Comparison of ENCODE assay signal across 2 cellular contexts in the genomic region with DNA sequence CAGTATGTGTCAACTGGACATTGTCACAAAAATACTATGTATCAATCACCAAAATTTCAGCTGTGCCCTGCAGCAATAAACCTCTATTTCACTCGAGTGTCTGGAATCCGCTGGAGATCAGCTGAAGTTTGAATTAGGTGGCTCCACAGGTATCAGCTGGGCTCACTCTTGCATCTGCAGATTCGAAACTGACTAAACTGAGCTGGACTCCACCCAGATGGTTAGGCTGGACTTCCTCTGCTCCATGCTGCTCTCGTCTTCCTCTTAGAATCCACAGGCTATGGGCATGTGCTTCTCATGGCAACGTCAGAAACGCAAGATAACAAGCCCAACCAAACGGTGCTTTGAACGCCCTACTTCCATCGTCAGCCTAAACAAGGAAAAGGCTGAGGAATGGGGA.
TF ChIP-seq lines count a peak whose summit lies in the region.

No MANE protein-coding gene starts in this region.

TF ChIP-seq in HEK293, 187 proteins besides CTCF, POLR2A, EP300 and RAD21:
- TF ChIP-seq, protein P1, sequence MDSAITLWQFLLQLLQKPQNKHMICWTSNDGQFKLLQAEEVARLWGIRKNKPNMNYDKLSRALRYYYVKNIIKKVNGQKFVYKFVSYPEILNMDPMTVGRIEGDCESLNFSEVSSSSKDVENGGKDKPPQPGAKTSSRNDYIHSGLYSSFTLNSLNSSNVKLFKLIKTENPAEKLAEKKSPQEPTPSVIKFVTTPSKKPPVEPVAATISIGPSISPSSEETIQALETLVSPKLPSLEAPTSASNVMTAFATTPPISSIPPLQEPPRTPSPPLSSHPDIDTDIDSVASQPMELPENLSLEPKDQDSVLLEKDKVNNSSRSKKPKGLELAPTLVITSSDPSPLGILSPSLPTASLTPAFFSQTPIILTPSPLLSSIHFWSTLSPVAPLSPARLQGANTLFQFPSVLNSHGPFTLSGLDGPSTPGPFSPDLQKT (IDR thresholded peaks at IDR 0.05; ENCODE audit: borderline replicate concordance, low read depth, low read length): no peak
- TF ChIP-seq, protein P2, sequence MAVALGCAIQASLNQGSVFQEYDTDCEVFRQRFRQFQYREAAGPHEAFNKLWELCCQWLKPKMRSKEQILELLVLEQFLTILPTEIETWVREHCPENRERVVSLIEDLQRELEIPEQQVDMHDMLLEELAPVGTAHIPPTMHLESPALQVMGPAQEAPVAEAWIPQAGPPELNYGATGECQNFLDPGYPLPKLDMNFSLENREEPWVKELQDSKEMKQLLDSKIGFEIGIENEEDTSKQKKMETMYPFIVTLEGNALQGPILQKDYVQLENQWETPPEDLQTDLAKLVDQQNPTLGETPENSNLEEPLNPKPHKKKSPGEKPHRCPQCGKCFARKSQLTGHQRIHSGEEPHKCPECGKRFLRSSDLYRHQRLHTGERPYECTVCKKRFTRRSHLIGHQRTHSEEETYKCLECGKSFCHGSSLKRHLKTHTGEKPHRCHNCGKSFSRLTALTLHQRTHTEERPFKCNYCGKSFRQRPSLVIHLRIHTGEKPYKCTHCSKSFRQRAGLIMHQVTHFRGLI (tag by site-specific recombination; IDR thresholded peaks at IDR 0.05): 0 out of 2 replicates have a peak, but pooled peaks have one; percentile 41
- no peak for TF ChIP-seq ZNF404 (tag by site-specific recombination; IDR thresholded peaks at IDR 0.05)
- no peak for TF ChIP-seq ZNF658 (tag by site-specific recombination; IDR thresholded peaks at IDR 0.05)
- TF ChIP-seq ZNF202 (tag by site-specific recombination; IDR thresholded peaks at IDR 0.05; ENCODE audit: borderline replicate concordance): no peak

TF ChIP-seq in H1, 55 proteins besides CTCF, POLR2A, EP300 and RAD21:
- TF ChIP-seq, protein P3, sequence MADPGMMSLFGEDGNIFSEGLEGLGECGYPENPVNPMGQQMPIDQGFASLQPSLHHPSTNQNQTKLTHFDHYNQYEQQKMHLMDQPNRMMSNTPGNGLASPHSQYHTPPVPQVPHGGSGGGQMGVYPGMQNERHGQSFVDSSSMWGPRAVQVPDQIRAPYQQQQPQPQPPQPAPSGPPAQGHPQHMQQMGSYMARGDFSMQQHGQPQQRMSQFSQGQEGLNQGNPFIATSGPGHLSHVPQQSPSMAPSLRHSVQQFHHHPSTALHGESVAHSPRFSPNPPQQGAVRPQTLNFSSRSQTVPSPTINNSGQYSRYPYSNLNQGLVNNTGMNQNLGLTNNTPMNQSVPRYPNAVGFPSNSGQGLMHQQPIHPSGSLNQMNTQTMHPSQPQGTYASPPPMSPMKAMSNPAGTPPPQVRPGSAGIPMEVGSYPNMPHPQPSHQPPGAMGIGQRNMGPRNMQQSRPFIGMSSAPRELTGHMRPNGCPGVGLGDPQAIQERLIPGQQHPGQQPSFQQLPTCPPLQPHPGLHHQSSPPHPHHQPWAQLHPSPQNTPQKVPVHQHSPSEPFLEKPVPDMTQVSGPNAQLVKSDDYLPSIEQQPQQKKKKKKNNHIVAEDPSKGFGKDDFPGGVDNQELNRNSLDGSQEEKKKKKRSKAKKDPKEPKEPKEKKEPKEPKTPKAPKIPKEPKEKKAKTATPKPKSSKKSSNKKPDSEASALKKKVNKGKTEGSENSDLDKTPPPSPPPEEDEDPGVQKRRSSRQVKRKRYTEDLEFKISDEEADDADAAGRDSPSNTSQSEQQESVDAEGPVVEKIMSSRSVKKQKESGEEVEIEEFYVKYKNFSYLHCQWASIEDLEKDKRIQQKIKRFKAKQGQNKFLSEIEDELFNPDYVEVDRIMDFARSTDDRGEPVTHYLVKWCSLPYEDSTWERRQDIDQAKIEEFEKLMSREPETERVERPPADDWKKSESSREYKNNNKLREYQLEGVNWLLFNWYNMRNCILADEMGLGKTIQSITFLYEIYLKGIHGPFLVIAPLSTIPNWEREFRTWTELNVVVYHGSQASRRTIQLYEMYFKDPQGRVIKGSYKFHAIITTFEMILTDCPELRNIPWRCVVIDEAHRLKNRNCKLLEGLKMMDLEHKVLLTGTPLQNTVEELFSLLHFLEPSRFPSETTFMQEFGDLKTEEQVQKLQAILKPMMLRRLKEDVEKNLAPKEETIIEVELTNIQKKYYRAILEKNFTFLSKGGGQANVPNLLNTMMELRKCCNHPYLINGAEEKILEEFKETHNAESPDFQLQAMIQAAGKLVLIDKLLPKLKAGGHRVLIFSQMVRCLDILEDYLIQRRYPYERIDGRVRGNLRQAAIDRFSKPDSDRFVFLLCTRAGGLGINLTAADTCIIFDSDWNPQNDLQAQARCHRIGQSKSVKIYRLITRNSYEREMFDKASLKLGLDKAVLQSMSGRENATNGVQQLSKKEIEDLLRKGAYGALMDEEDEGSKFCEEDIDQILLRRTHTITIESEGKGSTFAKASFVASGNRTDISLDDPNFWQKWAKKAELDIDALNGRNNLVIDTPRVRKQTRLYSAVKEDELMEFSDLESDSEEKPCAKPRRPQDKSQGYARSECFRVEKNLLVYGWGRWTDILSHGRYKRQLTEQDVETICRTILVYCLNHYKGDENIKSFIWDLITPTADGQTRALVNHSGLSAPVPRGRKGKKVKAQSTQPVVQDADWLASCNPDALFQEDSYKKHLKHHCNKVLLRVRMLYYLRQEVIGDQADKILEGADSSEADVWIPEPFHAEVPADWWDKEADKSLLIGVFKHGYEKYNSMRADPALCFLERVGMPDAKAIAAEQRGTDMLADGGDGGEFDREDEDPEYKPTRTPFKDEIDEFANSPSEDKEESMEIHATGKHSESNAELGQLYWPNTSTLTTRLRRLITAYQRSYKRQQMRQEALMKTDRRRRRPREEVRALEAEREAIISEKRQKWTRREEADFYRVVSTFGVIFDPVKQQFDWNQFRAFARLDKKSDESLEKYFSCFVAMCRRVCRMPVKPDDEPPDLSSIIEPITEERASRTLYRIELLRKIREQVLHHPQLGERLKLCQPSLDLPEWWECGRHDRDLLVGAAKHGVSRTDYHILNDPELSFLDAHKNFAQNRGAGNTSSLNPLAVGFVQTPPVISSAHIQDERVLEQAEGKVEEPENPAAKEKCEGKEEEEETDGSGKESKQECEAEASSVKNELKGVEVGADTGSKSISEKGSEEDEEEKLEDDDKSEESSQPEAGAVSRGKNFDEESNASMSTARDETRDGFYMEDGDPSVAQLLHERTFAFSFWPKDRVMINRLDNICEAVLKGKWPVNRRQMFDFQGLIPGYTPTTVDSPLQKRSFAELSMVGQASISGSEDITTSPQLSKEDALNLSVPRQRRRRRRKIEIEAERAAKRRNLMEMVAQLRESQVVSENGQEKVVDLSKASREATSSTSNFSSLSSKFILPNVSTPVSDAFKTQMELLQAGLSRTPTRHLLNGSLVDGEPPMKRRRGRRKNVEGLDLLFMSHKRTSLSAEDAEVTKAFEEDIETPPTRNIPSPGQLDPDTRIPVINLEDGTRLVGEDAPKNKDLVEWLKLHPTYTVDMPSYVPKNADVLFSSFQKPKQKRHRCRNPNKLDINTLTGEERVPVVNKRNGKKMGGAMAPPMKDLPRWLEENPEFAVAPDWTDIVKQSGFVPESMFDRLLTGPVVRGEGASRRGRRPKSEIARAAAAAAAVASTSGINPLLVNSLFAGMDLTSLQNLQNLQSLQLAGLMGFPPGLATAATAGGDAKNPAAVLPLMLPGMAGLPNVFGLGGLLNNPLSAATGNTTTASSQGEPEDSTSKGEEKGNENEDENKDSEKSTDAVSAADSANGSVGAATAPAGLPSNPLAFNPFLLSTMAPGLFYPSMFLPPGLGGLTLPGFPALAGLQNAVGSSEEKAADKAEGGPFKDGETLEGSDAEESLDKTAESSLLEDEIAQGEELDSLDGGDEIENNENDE (IDR thresholded peaks at IDR 0.05; ENCODE audit: insufficient replicate concordance, low read length): no peak
- TF ChIP-seq GTF2F1 (IDR thresholded peaks at IDR 0.05; ENCODE audit: borderline replicate concordance, low read depth, low read length) (no peak), SP1 (IDR thresholded peaks at IDR 0.05; ENCODE audit: low read depth, low read length) (no peak), POLR2AphosphoS5 (IDR thresholded peaks at IDR 0.05; ENCODE audit: low read depth, low read length) (no peak), SAP30 (IDR thresholded peaks at IDR 0.05; ENCODE audit: insufficient read depth, insufficient replicate concordance, low read length) (no peak), TAF7 (optimal IDR thresholded peaks at IDR 0.05; ENCODE audit: borderline replicate concordance, low read depth, low read length) (no peak), CEBPB (IDR thresholded peaks at IDR 0.05; ENCODE audit: low read depth, low read length) (no peak), TBP (IDR thresholded peaks at IDR 0.05; ENCODE audit: low read depth, low read length) (no peak), CBX8 (IDR thresholded peaks at IDR 0.05; ENCODE audit: borderline replicate concordance, low read depth, low read length) (no peak), BCL11A (IDR thresholded peaks at IDR 0.05; ENCODE audit: low read depth in 2 of 2, low read length in 2 of 2) (no peak), SRF (IDR thresholded peaks at IDR 0.05; ENCODE audit: low read depth, low read length) (no peak), CTBP2 (IDR thresholded peaks at IDR 0.05; ENCODE audit: borderline replicate concordance, insufficient read depth, insufficient read length, low read length) (no peak)
